9 cellular contexts compared by ENCODE assay signal in genomic region chr10:7406712-7407333, GRCh38. TPM values are rescaled to one million over a fixed set of nuclear protein-coding genes. Genes with fewer than 3 reads are reported as not detected.
DNase-seq lines count a peak whose midpoint lies in the region; ATAC-seq and TF ChIP-seq lines count a peak whose summit lies in the region.
"Had no signal": no experiment of that assay in that cellular context is flagged by ENCODE, and none has a peak within 500 bp of the region (broad histone marks: within the 10 kb centered on the region; RNA-seq: fewer than 3 reads in every experiment).

No MANE protein-coding gene starts in this region.

- no peaks in the 10 kb centered on the region for H3K27me3 ChIP-seq in right atrium auricular region
- peaks cover 0 to 3% (median 0%) of the 10 kb centered on the region in 3 donors for H3K27me3 ChIP-seq in psoas muscle (ENCODE audit: insufficient read depth in 3 of 3, low read length in 2 of 3)
- H3K27me3 ChIP-seq in Peyer's patch, result no peaks in the 10 kb centered on the region

- H3K27ac Mint-ChIP-seq in activated B cell treated with CpG ODN at 0.5 μM for 24 hours, result no peak overlapping the region

- ATAC-seq in activated B cell treated with CpG ODN at 0.5 μM for 24 hours (ENCODE audit: low read depth) (no peak), psoas muscle (no peak), HG02870 (IDR thresholded peaks at IDR 0.05; ENCODE audit: unreplicated experiment) (no peak), GM18519 (IDR thresholded peaks at IDR 0.05; ENCODE audit: low FRiP score, unreplicated experiment) (no peak)

- H3K4me1 ChIP-seq in right atrium auricular region (peaks cover 0 to 67% of the 10 kb centered on the region in 2 donors), psoas muscle (peaks cover 27% of the 10 kb centered on the region), Peyer's patch (peaks cover 0 to 19% (median 9%) of the 10 kb centered on the region in 4 donors)

- intact Hi-C loops in activated B cell treated with CpG ODN at 0.5 μM for 24 hours (cut with micrococcal nuclease) (no loop called here), psoas muscle (cut with DNase I) (loop anchor here in 1 of 2 donors (5.0 kb wide), 1 partner anchor 145 kb away; no protein-coding TSS in a partner anchor)

- peaks cover 13% of the 10 kb centered on the region for H3K36me3 Mint-ChIP-seq in activated B cell treated with CpG ODN at 0.5 μM for 24 hours (ENCODE audit: low read depth)

- no peaks in the 10 kb centered on the region for H3K27me3 Mint-ChIP-seq in activated B cell treated with CpG ODN at 0.5 μM for 24 hours

- H3K4me3 ChIP-seq in right atrium auricular region (peak overlapping the region; percentile 67 to 79), psoas muscle (peak overlapping the region; percentile 77), Peyer's patch (peak overlapping the region in 2 of 4 donors; percentile 63 to 68)

- CTCF ChIA-PET in activated B cell treated with CpG ODN at 0.5 μM for 24 hours (lab: Charles Lee), result no interaction called here

- TF ChIP-seq CTCF in activated B cell treated with CpG ODN at 0.5 μM for 24 hours (IDR thresholded peaks at IDR 0.05), result no peak
- TF ChIP-seq CTCF in right atrium auricular region (IDR thresholded peaks at IDR 0.05), result no peak
- no peak for TF ChIP-seq CTCF in psoas muscle (IDR thresholded peaks at IDR 0.05)
- TF ChIP-seq CTCF in Peyer's patch (IDR thresholded peaks at IDR 0.05), result no peak

- H3K9me3 ChIP-seq in right atrium auricular region (no peaks in the 10 kb centered on the region), psoas muscle (no peaks in the 10 kb centered on the region), Peyer's patch (no peaks in the 10 kb centered on the region)

- peaks cover 26% of the 10 kb centered on the region for H3K4me1 Mint-ChIP-seq in activated B cell treated with CpG ODN at 0.5 μM for 24 hours

- no peak for TF ChIP-seq POLR2A in Peyer's patch (IDR thresholded peaks at IDR 0.05)

- no peaks in the 10 kb centered on the region for H3K36me3 ChIP-seq in right atrium auricular region
- no peaks in the 10 kb centered on the region for H3K36me3 ChIP-seq in psoas muscle (ENCODE audit: insufficient read depth in 1 of 2, low read depth in 1 of 2)
- no peaks in the 10 kb centered on the region for H3K36me3 ChIP-seq in Peyer's patch

- peak overlapping the region; percentile 95 for H3K4me3 Mint-ChIP-seq in activated B cell treated with CpG ODN at 0.5 μM for 24 hours

- H3K27ac ChIP-seq in right atrium auricular region, result peak overlapping the region; percentile 78 to 88
- H3K27ac ChIP-seq in psoas muscle, result peak overlapping the region; percentile 81
- peak overlapping the region in 2 of 4 donors; percentile 65 to 68 for H3K27ac ChIP-seq in Peyer's patch

- 70 to 82% (median 75%) methylated on average over 14 of the region's 14 CpGs for WGBS in psoas muscle, 3 donors

- POLR2A ChIA-PET in activated B cell treated with CpG ODN at 0.5 μM for 24 hours (lab: Charles Lee), result no interaction called here

- H3K9me3 Mint-ChIP-seq in activated B cell treated with CpG ODN at 0.5 μM for 24 hours, result no peaks in the 10 kb centered on the region

- DNase-seq in ELF-1 (ENCODE audit: low read depth, low spot score) (peak; percentile 53), activated B cell treated with CpG ODN at 0.5 μM for 24 hours (no peak), right atrium auricular region (ENCODE audit: low spot score) (no peak), psoas muscle (no peak), NCI-H1694 treated with DMSO at 0.1 percent for 48 hours (lab: John Stamatoyannopoulos, UW) (no peak), Peyer's patch (no peak)
- DNase-seq: EL had no signal

RNA-seq across cellular contexts. Expression of gene SFMBT2, which starts 4.0 kb away (rescaled TPM):
- total RNA-seq in activated B cell treated with CpG ODN at 0.5 μM for 24 hours, result 18.7 and 19.2 TPM in 2 replicates
- total RNA-seq in right atrium auricular region, result 1 to 10 TPM; 7.9 TPM
- total RNA-seq in psoas muscle, result 1 to 10 TPM; 3.0 to 8.2 (median 5.0) TPM
- under 1 TPM; 0.53 to 0.87 (median 0.59) TPM for polyA plus RNA-seq in psoas muscle
- total RNA-seq in Peyer's patch, result 10 to 100 TPM in 1 of 4 donors, 1 to 10 TPM in 3; 2.6 to 26.4 (median 4.5) TPM
